ENCODE assay signal across 11 cellular contexts in the genomic region with DNA sequence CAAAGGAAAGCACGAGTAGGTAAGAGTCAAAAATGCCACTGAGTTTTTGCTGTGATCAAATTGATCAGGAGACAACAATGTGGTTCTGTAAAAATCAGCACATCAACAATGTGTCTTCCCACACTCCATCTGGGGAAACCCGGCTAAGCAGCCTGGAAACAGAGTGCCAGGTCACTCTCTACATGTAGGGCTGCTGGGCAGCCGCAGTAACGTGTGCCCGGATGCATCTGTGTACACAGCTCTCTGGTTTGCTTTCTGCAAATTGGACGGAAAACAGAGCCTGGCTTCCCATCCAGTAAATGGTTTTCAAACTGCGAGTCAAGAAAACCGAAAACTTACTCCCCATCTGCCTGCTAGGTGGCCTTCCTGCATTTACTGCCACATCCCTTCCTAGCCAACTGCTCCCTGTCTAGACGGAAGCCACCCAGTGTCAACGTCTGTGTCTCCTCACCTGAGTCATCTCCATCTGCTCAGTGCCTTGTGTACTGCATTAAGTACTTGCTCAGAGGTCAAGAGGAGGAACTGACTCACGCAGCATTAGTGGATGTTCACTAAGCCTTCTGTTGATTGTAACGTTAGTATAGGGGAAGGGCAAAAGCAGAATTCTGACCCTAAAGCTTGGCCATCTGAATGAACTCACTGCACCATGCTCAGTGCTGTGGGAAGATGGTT.
A peak's percentile ranks its signal among the peaks of the same experiment; 100 is the strongest.
DNase-seq lines count a peak whose midpoint lies in the region; FAIRE-seq and TF ChIP-seq lines count a peak whose summit lies in the region.
"Had no signal": no experiment of that assay in that cellular context is flagged by ENCODE, and none has a peak within 500 bp of the region (broad histone marks: within the 10 kb centered on the region; RNA-seq: fewer than 3 reads in every experiment).

No MANE protein-coding gene starts in this region.

- no peak overlapping the region for H3K9ac ChIP-seq in astrocyte (ENCODE audit: low read length)

- peak overlapping the region; percentile 49 for H3K4me2 ChIP-seq in astrocyte (ENCODE audit: low read length)

- H3K4me3 Mint-ChIP-seq in astrocyte (ENCODE audit: unreplicated experiment): peak overlapping the region; percentile 7
- H3K4me3 Mint-ChIP-seq in activated CD4-positive, alpha-beta memory T cell treated with anti-CD3 and anti-CD28 coated beads, Interleukin-2, amount 10 ng/mL, durations not matched to agents 7 days and 5 days: no peak overlapping the region
- H3K4me3 Mint-ChIP-seq: dendritic cell treated with granulocyte-macrophage colony-stimulating factor and Interleukin-4, amounts not matched to agents 40 ng/mL and 50 ng/mL, for 4 days had no signal

- H2AFZ ChIP-seq in astrocyte (ENCODE audit: low read depth, low read length): no peak overlapping the region

- H4K20me1 ChIP-seq in astrocyte (ENCODE audit: insufficient read depth, low read length): no peaks in the 10 kb centered on the region

- POLR2A ChIA-PET in activated CD4-positive, alpha-beta memory T cell treated with anti-CD3 and anti-CD28 coated beads, Interleukin-2, amount 10 ng/mL, durations not matched to agents 7 days and 5 days (lab: Charles Lee): no interaction called here

- TF ChIP-seq CTCF in AG10803 (conservative IDR thresholded peaks at IDR 0.05; ENCODE audit: low read length) (no peak), astrocyte (IDR thresholded peaks at IDR 0.05; ENCODE audit: insufficient read depth, low read depth, low read length) (no peak), kidney epithelial cell (IDR thresholded peaks at IDR 0.05; ENCODE audit: insufficient read depth, low read length, poor library complexity, severe bottlenecking) (no peak)

- peak; percentile 75 for FAIRE-seq in astrocyte (lab: Jason Lieb, UNC)

- DNase-seq in AG10803 (ENCODE audit: low read depth) (peak; percentile 26), LHCN-M2 (ENCODE audit: low read depth) (peak; percentile 82), astrocyte (ENCODE audit: low read depth) (peak; percentile 87), kidney epithelial cell (ENCODE audit: low read depth) (peak; percentile 72), middle frontal gyrus (ENCODE audit: extremely low spot score, low spot score) (no peak), erythroblast (lab: John Stamatoyannopoulos, UW) (no peak), NCI-H345 (lab: John Stamatoyannopoulos, UW) (no peak)
- DNase-seq in activated CD4-positive, alpha-beta memory T cell treated with anti-CD3 and anti-CD28 coated beads, Interleukin-2, amount 10 ng/mL, durations not matched to agents 7 days and 5 days: no peak
- DNase-seq: DMS79, MG63 had no signal

- H3K27me3 Mint-ChIP-seq in astrocyte (ENCODE audit: low read depth, unreplicated experiment): no peaks in the 10 kb centered on the region
- H3K27me3 Mint-ChIP-seq in activated CD4-positive, alpha-beta memory T cell treated with anti-CD3 and anti-CD28 coated beads, Interleukin-2, amount 10 ng/mL, durations not matched to agents 7 days and 5 days: peaks cover 7% of the 10 kb centered on the region
- H3K27me3 Mint-ChIP-seq: dendritic cell treated with granulocyte-macrophage colony-stimulating factor and Interleukin-4, amounts not matched to agents 40 ng/mL and 50 ng/mL, for 4 days had no signal

- H3K9me3 Mint-ChIP-seq in astrocyte (ENCODE audit: unreplicated experiment): no peaks in the 10 kb centered on the region
- H3K9me3 Mint-ChIP-seq in activated CD4-positive, alpha-beta memory T cell treated with anti-CD3 and anti-CD28 coated beads, Interleukin-2, amount 10 ng/mL, durations not matched to agents 7 days and 5 days: no peaks in the 10 kb centered on the region
- H3K9me3 Mint-ChIP-seq: dendritic cell treated with granulocyte-macrophage colony-stimulating factor and Interleukin-4, amounts not matched to agents 40 ng/mL and 50 ng/mL, for 4 days had no signal

- H3K4me1 Mint-ChIP-seq in astrocyte (ENCODE audit: low read depth, unreplicated experiment): peaks cover 25% of the 10 kb centered on the region
- no peaks in the 10 kb centered on the region for H3K4me1 Mint-ChIP-seq in activated CD4-positive, alpha-beta memory T cell treated with anti-CD3 and anti-CD28 coated beads, Interleukin-2, amount 10 ng/mL, durations not matched to agents 7 days and 5 days

- H3K4me1 ChIP-seq in astrocyte (ENCODE audit: insufficient read depth, low read length): peaks cover 9% of the 10 kb centered on the region

- H3K27me3 ChIP-seq in astrocyte (ENCODE audit: insufficient read depth, low read length) (no peaks in the 10 kb centered on the region), kidney epithelial cell (ENCODE audit: control insufficient read depth, insufficient read depth, low read length) (no peaks in the 10 kb centered on the region)
- H3K27me3 ChIP-seq: MG63 had no signal

- H3K36me3 Mint-ChIP-seq in astrocyte (ENCODE audit: low read depth, unreplicated experiment): peaks cover 11% of the 10 kb centered on the region
- H3K36me3 Mint-ChIP-seq in activated CD4-positive, alpha-beta memory T cell treated with anti-CD3 and anti-CD28 coated beads, Interleukin-2, amount 10 ng/mL, durations not matched to agents 7 days and 5 days (ENCODE audit: low read depth): no peaks in the 10 kb centered on the region

- H3K27ac Mint-ChIP-seq in astrocyte (ENCODE audit: unreplicated experiment): peak overlapping the region; percentile 50
- no peak overlapping the region for H3K27ac Mint-ChIP-seq in activated CD4-positive, alpha-beta memory T cell treated with anti-CD3 and anti-CD28 coated beads, Interleukin-2, amount 10 ng/mL, durations not matched to agents 7 days and 5 days
- H3K27ac Mint-ChIP-seq: dendritic cell treated with granulocyte-macrophage colony-stimulating factor and Interleukin-4, amounts not matched to agents 40 ng/mL and 50 ng/mL, for 4 days had no signal

- peak overlapping the region; percentile 47 for H3K27ac ChIP-seq in astrocyte (ENCODE audit: low read depth, low read length)

- H3K9me3 ChIP-seq in astrocyte (ENCODE audit: insufficient read depth, low read depth, low read length): no peaks in the 10 kb centered on the region
- H3K9me3 ChIP-seq: MG63 had no signal

- H3K4me3 ChIP-seq in AG10803 (ENCODE audit: low read length) (no peak overlapping the region), astrocyte (ENCODE audit: insufficient read depth, low read depth, low read length) (no peak overlapping the region), kidney epithelial cell (ENCODE audit: low read depth, low read length) (no peak overlapping the region)
- H3K4me3 ChIP-seq: MG63 had no signal

- CTCF ChIA-PET in activated CD4-positive, alpha-beta memory T cell treated with anti-CD3 and anti-CD28 coated beads, Interleukin-2, amount 10 ng/mL, durations not matched to agents 7 days and 5 days (lab: Charles Lee): no interaction called here

- peaks cover 40% of the 10 kb centered on the region for H3K36me3 ChIP-seq in astrocyte (ENCODE audit: insufficient read depth, low read length)
- H3K36me3 ChIP-seq in kidney epithelial cell (ENCODE audit: control insufficient read depth, insufficient read depth, low read length): peaks cover 1% of the 10 kb centered on the region

- TF ChIP-seq POLR2A in erythroblast (IDR thresholded peaks at IDR 0.05; ENCODE audit: low read length): no peak

- H3K79me2 ChIP-seq in astrocyte (ENCODE audit: insufficient read depth, low read length): no peaks in the 10 kb centered on the region

Comparison
In these comparisons a context has a peak if more than half of its experiments do, and no peak if none do; other contexts are left out.
1. DNase-seq: peak in AG10803 (single experiment), LHCN-M2 (single experiment), astrocyte (single experiment) and kidney epithelial cell (single experiment); none in activated CD4-positive, alpha-beta memory T cell treated with anti-CD3 and anti-CD28 coated beads, Interleukin-2, amount 10 ng/mL, durations not matched to agents 7 days and 5 days (single experiment), middle frontal gyrus (single experiment), erythroblast (0 of 2) and NCI-H345 (single experiment).